In genomic region chr3:156860873-156861272, GRCh38 we compare ENCODE assay signal across 20 cellular contexts.
"Had no signal": no experiment of that assay in that cellular context is flagged by ENCODE, and none has a peak within 500 bp of the region (broad histone marks: within the 10 kb centered on the region; RNA-seq: fewer than 3 reads in every experiment).

No MANE protein-coding gene starts in this region.

- FAIRE-seq: RCC 7860 had no signal

- DNase-seq: KBM-7, MM.1S, NCI-H1092 treated with DMSO at 0.1 percent for 48 hours, NCI-H1436, NCI-H187, NCI-H2029, NCI-H2081 treated with DMSO at 0.1 percent for 48 hours, NCI-H2171, NCI-H226, NCI-H446, NCI-H510A, NCI-H524 treated with DMSO at 0.1 percent for 48 hours, NCI-H69, NCI-H774, Right ventricle myocardium superior, RPMI8226, SIG-M5 had no signal

- H3K27me3 ChIP-seq: SJSA1 had no signal

- H3K9me3 ChIP-seq: SJSA1 had no signal

- H3K4me1 ChIP-seq: SJSA1 had no signal

- H3K27ac ChIP-seq: SJSA1, SK-N-MC had no signal

- H3K4me3 ChIP-seq: SJSA1, SK-N-MC had no signal

- H3K36me3 ChIP-seq: SJSA1 had no signal
